In genomic region chr5:158968160-158968559, GRCh38 we compare ENCODE assay signal across 3 cellular contexts.
TF ChIP-seq lines count a peak whose summit lies in the region.

No MANE protein-coding gene starts in this region.

TF ChIP-seq in HEK293T, 16 proteins besides CTCF, POLR2A, EP300 and RAD21 (continued from another document):
- TF ChIP-seq PKNOX1 (IDR thresholded peaks at IDR 0.05) (peak; percentile 86), LEF1 (IDR thresholded peaks at IDR 0.05; ENCODE audit: borderline replicate concordance) (no peak), FOXM1 (IDR thresholded peaks at IDR 0.05; ENCODE audit: borderline replicate concordance) (no peak)

TF ChIP-seq in GM12878, 131 proteins besides CTCF, POLR2A, EP300 and RAD21 (continued from another document and continues in another):
- TF ChIP-seq ZNF592 (IDR thresholded peaks at IDR 0.05) (no peak), LARP7 (IDR thresholded peaks at IDR 0.05) (no peak), RELB (IDR thresholded peaks at IDR 0.05; ENCODE audit: low read depth) (no peak), KDM1A (IDR thresholded peaks at IDR 0.05; ENCODE audit: borderline replicate concordance) (no peak), BCLAF1 (IDR thresholded peaks at IDR 0.05) (no peak), ELK1 (IDR thresholded peaks at IDR 0.05; ENCODE audit: low read depth, low read length) (no peak), TCF7 (IDR thresholded peaks at IDR 0.05; ENCODE audit: borderline replicate concordance) (no peak), ESRRA (IDR thresholded peaks at IDR 0.05; ENCODE audit: low read length) (no peak), MTA2 (IDR thresholded peaks at IDR 0.05; ENCODE audit: low read depth) (no peak), EED (IDR thresholded peaks at IDR 0.05; ENCODE audit: low read depth) (no peak), SREBF1 (IDR thresholded peaks at IDR 0.05; ENCODE audit: low read length) (no peak), HCFC1 (IDR thresholded peaks at IDR 0.05; ENCODE audit: low read length) (no peak), PKNOX1 (IDR thresholded peaks at IDR 0.05) (no peak)

TF ChIP-seq in neural cell, 6 proteins besides CTCF, POLR2A, EP300 and RAD21 (continued from another document):
- no peak for TF ChIP-seq REST (IDR thresholded peaks at IDR 0.05; ENCODE audit: borderline replicate concordance)
- TF ChIP-seq SMC3 (conservative IDR thresholded peaks at IDR 0.05; ENCODE audit: poor library complexity): no peak
- TF ChIP-seq POLR2AphosphoS5 (IDR thresholded peaks at IDR 0.05): peak; percentile 67
TF ChIP-seq in neural cell: peak in this region for 1.
